ENCODE assay signal across 8 cellular contexts in the genomic region with DNA sequence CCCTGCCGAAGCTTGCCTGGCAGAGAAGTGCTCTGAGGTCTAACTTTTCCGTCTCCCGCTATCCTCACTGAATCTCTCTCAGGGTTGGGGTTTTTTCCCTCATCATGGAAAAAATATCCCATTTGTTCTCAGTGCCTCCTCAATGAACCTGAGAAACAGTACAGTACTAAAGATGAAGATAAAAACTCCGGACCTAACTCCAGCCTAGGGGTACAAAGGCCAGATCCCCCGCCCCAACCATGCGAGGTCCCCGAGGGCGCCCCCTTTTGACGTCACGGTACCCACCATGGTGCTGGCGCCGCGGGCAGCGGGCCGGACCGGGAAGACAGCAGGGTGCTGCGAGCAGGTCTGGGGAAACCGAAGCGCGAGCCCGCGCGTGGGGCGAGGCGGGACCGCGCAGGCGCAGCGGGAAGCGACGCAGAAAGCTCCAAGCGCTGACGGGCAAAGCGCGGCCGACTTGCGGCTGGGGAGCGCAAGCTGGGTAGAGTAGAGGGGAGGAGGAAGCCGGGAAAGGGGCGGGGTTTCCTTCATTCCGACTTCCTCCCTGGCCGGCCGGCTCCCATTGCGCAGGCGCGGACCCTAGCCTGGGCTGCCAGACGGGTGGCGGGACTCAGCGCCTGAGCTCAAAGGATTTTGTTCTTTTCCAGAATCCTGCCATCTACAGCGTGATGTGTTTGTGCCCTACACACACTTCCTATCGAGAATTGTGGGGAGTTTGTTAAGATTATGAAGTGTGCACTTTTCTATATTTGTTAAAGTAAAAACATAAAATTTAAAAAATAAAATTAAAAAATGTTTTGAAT. TPM values are rescaled to one million over a fixed set of nuclear protein-coding genes. Genes with fewer than 3 reads are reported as not detected.
DNase-seq lines count a peak whose midpoint lies in the region; ATAC-seq and TF ChIP-seq lines count a peak whose summit lies in the region.

A gene (minus strand): TSS at position 497 of the 803 bp plus-strand sequence. CDS start 209 bp downstream, at position 288.

- peak; percentile 22; the same call in 1 of the 2 replicates for TF ChIP-seq CTCF in GM12875 (IDR thresholded peaks at IDR 0.05; ENCODE audit: borderline replicate concordance, insufficient read depth, low read depth, low read length)
- peak in 3 of 6 experiments; percentile 10 to 28 (median 23) for TF ChIP-seq CTCF in adrenal gland (IDR thresholded peaks at IDR 0.05)
- peak in 10 of 12 donors; percentile 13 to 45 (median 28) for TF ChIP-seq CTCF in heart left ventricle (IDR thresholded peaks at IDR 0.05)
- TF ChIP-seq CTCF in upper lobe of right lung (IDR thresholded peaks at IDR 0.05): peak; percentile 34

- H3K36me3 ChIP-seq in adrenal gland (replicated peaks in 1 of 2) (peaks cover 0 to 15% of the 10 kb centered on the region in 2 donors), heart left ventricle (peaks cover 0 to 28% (median 17%) of the 10 kb centered on the region in 9 donors), upper lobe of right lung (peaks cover 12% of the 10 kb centered on the region)

- TF ChIP-seq POLR2A in adrenal gland (IDR thresholded peaks at IDR 0.05) (peak; percentile 70 to 91), heart left ventricle (IDR thresholded peaks at IDR 0.05) (peak in 1 of 2 donors; percentile 95)

- ATAC-seq in HG02798 (IDR thresholded peaks at IDR 0.05; ENCODE audit: poor library complexity, unreplicated experiment): peak; percentile 96
- ATAC-seq in heart left ventricle: peak; percentile 99
- peak; percentile 100 for ATAC-seq in upper lobe of right lung

- intact Hi-C loops in adrenal gland (cut with DNase I): no loop called here
- intact Hi-C loops in heart left ventricle (cut with DNase I): no loop called here
- intact Hi-C loops in posterior vena cava (cut with DNase I): no loop called here
- intact Hi-C loops in upper lobe of right lung (cut with DNase I): no loop called here

- H3K4me1 ChIP-seq in adrenal gland (replicated peaks in 1 of 2) (peaks cover 6 to 19% of the 10 kb centered on the region in 2 donors), heart left ventricle (peaks cover 0 to 26% (median 14%) of the 10 kb centered on the region in 12 donors), upper lobe of right lung (peaks cover 13% of the 10 kb centered on the region)

- H3K4me3 ChIP-seq in GM12875 (ENCODE audit: low read depth, low read length) (peak within 1 kb of the TSS; percentile 77), adrenal gland (peak within 1 kb of the TSS; percentile 13 to 74 (median 63)), heart left ventricle (peak within 1 kb of the TSS; percentile 40 to 90 (median 66)), upper lobe of right lung (peak within 1 kb of the TSS; percentile 83)

- DNase-seq in NCI-H1436 (lab: John Stamatoyannopoulos, UW) (peak; percentile 96), T-helper 1 cell (peak; percentile 95 to 98 (median 97)), adrenal gland (peak; percentile 98 to 99 (median 98)), heart left ventricle (peak; percentile 98 to 99 (median 98)), posterior vena cava (ENCODE audit: low spot score) (peak; percentile 99), upper lobe of right lung (peak; percentile 99)

- no peaks in the 10 kb centered on the region for H3K27me3 ChIP-seq in adrenal gland
- H3K27me3 ChIP-seq in heart left ventricle: no peaks in the 10 kb centered on the region
- H3K27me3 ChIP-seq in upper lobe of right lung: no peaks in the 10 kb centered on the region

- H3K27ac ChIP-seq in adrenal gland (peak within 1 kb of the TSS; percentile 58 to 94 (median 93)), heart left ventricle (peak within 1 kb of the TSS; percentile 11 to 97 (median 93)), upper lobe of right lung (peak within 1 kb of the TSS; percentile 90)

- no peaks in the 10 kb centered on the region for H3K9me3 ChIP-seq in adrenal gland (replicated peaks in 1 of 3)
- no peaks in the 10 kb centered on the region for H3K9me3 ChIP-seq in heart left ventricle
- H3K9me3 ChIP-seq in upper lobe of right lung: no peaks in the 10 kb centered on the region

- WGBS in adrenal gland, 4 donors: 0 to 1% (median 1%) methylated on average over 18 to 51 of the region's 51 CpGs
- 0% methylated on average over 41 to 51 of the region's 51 CpGs for WGBS in heart left ventricle, 4 donors

RNA-seq across cellular contexts. Expression of the gene that starts here (rescaled TPM):
- total RNA-seq in adrenal gland: 10 to 100 TPM; 38.2 to 61.3 (median 44.6) TPM
- polyA plus RNA-seq in adrenal gland: 10 to 100 TPM; 28.0 to 55.2 (median 42.8) TPM
- 10 to 100 TPM; 22.9 to 37.4 (median 25.9) TPM for total RNA-seq in heart left ventricle
- polyA plus RNA-seq in heart left ventricle: 10 to 100 TPM; 27.5 to 64.7 TPM
- total RNA-seq in posterior vena cava: 10 to 100 TPM; 38.7 to 39.7 TPM
- total RNA-seq in upper lobe of right lung: 30.8 TPM

Comparison
In these comparisons a context has a peak if more than half of its experiments do, and no peak if none do; other contexts are left out.
1. Peak in every context shown above with its lines: DNase-seq, ATAC-seq, H3K4me3 ChIP-seq and H3K27ac ChIP-seq.